29 cellular contexts compared by ENCODE assay signal in genomic region chr13:87403748-87404432, GRCh38.
"Had no signal": no experiment of that assay in that cellular context is flagged by ENCODE, and none has a peak within 500 bp of the region (broad histone marks: within the 10 kb centered on the region; RNA-seq: fewer than 3 reads in every experiment).

No MANE protein-coding gene starts in this region.

- DNase-seq: naive B cell; naive thymus-derived CD8-positive, alpha-beta T cell; nephron progenitor cell; nucleus accumbens; pancreas; posterior cingulate gyrus; psoas muscle; right cardiac atrium; spleen; stimulated activated CD4-positive, alpha-beta T cell treated with anti-CD3 and anti-CD28 coated beads, Interleukin-12 subunit alpha, Interleukin-12 subunit beta, amount 100 ng/mL, for 4 hours; stimulated activated CD4-positive, alpha-beta T cell treated with anti-CD3 and anti-CD28 coated beads, Interleukin-1b, Interleukin-23, amount 100 ng/mL, for 48 hours; stimulated activated CD4-positive, alpha-beta T cell treated with anti-CD3 and anti-CD28 coated beads, Interleukin-4, amount 100 ng/mL, for 1 hour; stimulated activated CD4-positive, alpha-beta T cell treated with anti-CD3 and anti-CD28 coated beads, Interleukin-4, amount 100 ng/mL, for 4 hours; stimulated activated CD8-positive, alpha-beta memory T cell treated with anti-CD3 and anti-CD28 coated beads, Interleukin-4, amount 100 ng/mL, for 48 hours; stimulated activated naive CD4-positive, alpha-beta T cell treated with Interleukin-2 at 50 U/mL for 16 hours; stomach; thyroid gland; trophoblast cell; upper lobe of left lung had no signal

- FAIRE-seq: pancreas, urothelium cell line had no signal

- H3K4me1 ChIP-seq: pancreas, psoas muscle, spleen, stomach, thyroid gland, tibial nerve, upper lobe of left lung, vagina had no signal

- H3K36me3 ChIP-seq: neutrophil, pancreas, spleen, stomach, thoracic aorta, thyroid gland, tibial nerve, upper lobe of left lung, vagina had no signal

- H3K4me3 ChIP-seq: pancreas, psoas muscle, skin epidermis, smooth muscle cell, spleen, stomach, thoracic aorta, thyroid gland, tibial nerve, upper lobe of left lung, vagina had no signal

- H3K27ac ChIP-seq: neutrophil, pancreas, psoas muscle, skin epidermis, spleen, stomach, thoracic aorta, thyroid gland, tibial nerve, upper lobe of left lung, vagina had no signal

- H3K9me3 ChIP-seq: neutrophil, pancreas, psoas muscle, stomach, thoracic aorta, thyroid gland, tibial nerve, upper lobe of left lung, vagina had no signal

- H3K27me3 ChIP-seq: neutrophil, pancreas, spleen, stomach, thyroid gland, tibial nerve, upper lobe of left lung, vagina had no signal

- H3K4me2 ChIP-seq: smooth muscle cell had no signal

- ATAC-seq: naive thymus-derived CD8-positive, alpha-beta T cell; natural killer cell treated with Interleukin-12 subunit alpha and Interleukin-12 subunit beta and Interleukin-15 and Interleukin-18, amount 100 ng/mL, for 72 hours; pancreas; psoas muscle; right cardiac atrium; sciatic nerve; stimulated activated memory B cell treated with anti-CD40 and anti-IgM and Interleukin-4, amounts not matched to agents 10 μg/mL and 1 μg/mL and 100 μg/mL, for 72 hours had no signal
